Comparison of ENCODE assay signal across 1 cellular context in genomic region chr14:94571950-94572349, GRCh38.
A peak's percentile ranks its signal among the peaks of the same experiment; 100 is the strongest.
TF ChIP-seq lines count a peak whose summit lies in the region.

No MANE protein-coding gene starts in this region.

TF ChIP-seq in K562, 482 proteins besides CTCF, POLR2A, EP300 and RAD21:
- TF ChIP-seq ZNF311 (CRISPR knock-in tag; IDR thresholded peaks at IDR 0.05): no peak
- peak; percentile 62 for TF ChIP-seq RFX1 (IDR thresholded peaks at IDR 0.05)
- no peak for TF ChIP-seq FOXA3 (CRISPR knock-in tag; conservative IDR thresholded peaks at IDR 0.05 in 1 of 2, IDR thresholded peaks at IDR 0.05 in 1 of 2)
